1 cellular context compared by ENCODE assay signal in genomic region chr9:107465467-107466451, GRCh38.
TF ChIP-seq lines count a peak whose summit lies in the region.

No MANE protein-coding gene starts in this region.

TF ChIP-seq in IMR-90, 13 proteins besides CTCF, POLR2A, EP300 and RAD21 (continued from another document):
- TF ChIP-seq RCOR1 (IDR thresholded peaks at IDR 0.05; ENCODE audit: insufficient replicate concordance, low read length) (no peak), RFX5 (IDR thresholded peaks at IDR 0.05; ENCODE audit: low read depth, low read length) (no peak), FOS (IDR thresholded peaks at IDR 0.05; ENCODE audit: low read depth, low read length) (no peak), MXI1 (IDR thresholded peaks at IDR 0.05; ENCODE audit: borderline replicate concordance, low read depth, low read length) (no peak), CEBPB (IDR thresholded peaks at IDR 0.05; ENCODE audit: low read depth, low read length) (peak; percentile 35; the same call in 1 of the 2 replicates), NFE2L2 (IDR thresholded peaks at IDR 0.05; ENCODE audit: low read depth, low read length) (no peak), CHD1 (IDR thresholded peaks at IDR 0.05; ENCODE audit: low read depth, low read length) (no peak)
